ENCODE assay signal across 21 cellular contexts in genomic region chr3:59862686-59863085, GRCh38.
DNase-seq lines count a peak whose midpoint lies in the region; ATAC-seq, FAIRE-seq and TF ChIP-seq lines count a peak whose summit lies in the region.
"Had no signal": no experiment of that assay in that cellular context is flagged by ENCODE, and none has a peak within 500 bp of the region (broad histone marks: within the 10 kb centered on the region; RNA-seq: fewer than 3 reads in every experiment).

No MANE protein-coding gene starts in this region.

- H3K36me3 ChIP-seq in K562 (ENCODE audit: control insufficient read depth, insufficient read depth, low read length) (no peaks in the 10 kb centered on the region), mesodermal cell (ENCODE audit: control insufficient read depth, insufficient read depth, low read length) (no peaks in the 10 kb centered on the region), prostate gland (no peaks in the 10 kb centered on the region), body of pancreas (replicated peaks in 1 of 2; ENCODE audit: insufficient read depth in 1 of 2, low read depth in 2 of 2) (no peaks in the 10 kb centered on the region)
- H3K36me3 ChIP-seq: ascending aorta, esophagus muscularis mucosa, MG63, vagina, WERI-Rb-1 had no signal

- POLR2A ChIA-PET in K562 (lab: Yijun Ruan, JAX) = no interaction called here

- TF ChIP-seq EP300 in K562 (IDR thresholded peaks at IDR 0.05; ENCODE audit: low read length) = peak; percentile 28; the same call in 1 of the 2 replicates

- intact Hi-C loops in K562 (cut with micrococcal nuclease) (no loop called here), prostate gland (cut with DNase I) (no loop called here), body of pancreas (cut with DNase I) (loop anchor here (10.0 kb wide), 1 partner anchor 638 kb away; no protein-coding TSS in a partner anchor)

- H3K4me3 ChIP-seq in K562 (no peak overlapping the region), mesodermal cell (ENCODE audit: extremely low read depth, insufficient read depth, low read length, poor library complexity, severe bottlenecking) (no peak overlapping the region), prostate gland (no peak overlapping the region), body of pancreas (no peak overlapping the region)
- H3K4me3 ChIP-seq: ascending aorta, dorsolateral prefrontal cortex, esophagus muscularis mucosa, MG63, PC-9, vagina had no signal

- TF ChIP-seq POLR2A in K562 (conservative IDR thresholded peaks at IDR 0.05) (no peak), prostate gland (IDR thresholded peaks at IDR 0.05) (no peak), body of pancreas (IDR thresholded peaks at IDR 0.05) (no peak)

- in situ Hi-C loops in K562 (cut with MboI) = loop anchor here (25.0 kb wide), 1 partner anchor 275 kb away; no protein-coding TSS in a partner anchor

- H3K9me3 ChIP-seq in K562 (replicated peaks; ENCODE audit: control insufficient read depth, insufficient read depth, low read depth, low read length) (no peaks in the 10 kb centered on the region), mesodermal cell (ENCODE audit: control insufficient read depth, low read length) (peaks cover 3% of the 10 kb centered on the region), prostate gland (no peaks in the 10 kb centered on the region), body of pancreas (no peaks in the 10 kb centered on the region)
- H3K9me3 ChIP-seq: ascending aorta, esophagus muscularis mucosa, MG63, vagina had no signal

- TF ChIP-seq CTCF in K562 (IDR thresholded peaks at IDR 0.05 in 2 of 3, conservative IDR thresholded peaks at IDR 0.05 in 1 of 3; ENCODE audit: insufficient read depth in 2 of 3, low read depth in 1 of 3, low read length in 3 of 3) (no peak), prostate gland (IDR thresholded peaks at IDR 0.05) (no peak), body of pancreas (IDR thresholded peaks at IDR 0.05) (no peak)

- TF ChIP-seq RAD21 in K562 (CRISPR knock-in tag; conservative IDR thresholded peaks at IDR 0.05 in 1 of 2, IDR thresholded peaks at IDR 0.05 in 1 of 2) = no peak

- no peak overlapping the region for H2AFZ ChIP-seq in K562 (ENCODE audit: low read depth, low read length)
- H2AFZ ChIP-seq: PC-9 had no signal

- no peaks in the 10 kb centered on the region for H4K20me1 ChIP-seq in K562 (replicated peaks; ENCODE audit: control insufficient read depth, insufficient read depth, low read length)

- WGBS in K562 (ENCODE audit: insufficient coverage, low coverage, missing lambda C conversion rate) = 17% methylated on average over 3 of the region's 6 CpGs
- 85 to 100% methylated on average over 1 to 3 of the region's 6 CpGs for WGBS in mesodermal cell (ENCODE audit: insufficient coverage in 2 of 2), 2 experiments
- WGBS in prostate gland = 88% methylated on average over 6 of the region's 6 CpGs
- WGBS in body of pancreas, 2 donors = 79 to 84% methylated on average over 6 of the region's 6 CpGs

- no TSS peak for BruUV-seq in K562 (replicated peaks; lab: Mats Ljungman, UMichigan)

- H3K9me1 ChIP-seq in K562 (ENCODE audit: control insufficient read depth, insufficient read depth, low read length) = no peaks in the 10 kb centered on the region

- no peaks in the 10 kb centered on the region for H3K27me3 ChIP-seq in K562 (ENCODE audit: control insufficient read depth in 2 of 2, insufficient read depth in 2 of 2, low read length in 2 of 2)
- no peaks in the 10 kb centered on the region for H3K27me3 ChIP-seq in prostate gland (replicated peaks; ENCODE audit: insufficient read depth)
- H3K27me3 ChIP-seq in body of pancreas = no peaks in the 10 kb centered on the region
- H3K27me3 ChIP-seq: ascending aorta, dorsolateral prefrontal cortex, esophagus muscularis mucosa, MG63, vagina had no signal

- H3K27ac ChIP-seq in K562 (ENCODE audit: extremely low read depth, low read depth, low read length) (peak overlapping the region; percentile 51; the same call in 1 of the 3 replicates), mesodermal cell (ENCODE audit: low read depth, low read length, severe bottlenecking) (peak overlapping the region; percentile 8), prostate gland (no peak overlapping the region), body of pancreas (no peak overlapping the region)
- H3K27ac ChIP-seq: ascending aorta, dorsolateral prefrontal cortex, esophagus muscularis mucosa, PC-9, vagina, WERI-Rb-1 had no signal

- CTCF ChIA-PET in K562 (lab: Yijun Ruan, JAX; ENCODE audit: low intra/inter-chr PET ratio) = no interaction called here

- ATAC-seq in K562 (no peak), body of pancreas (no peak)
- ATAC-seq: left colon had no signal

- H3K79me2 ChIP-seq in K562 (ENCODE audit: control insufficient read depth, insufficient read depth, low read length) = no peaks in the 10 kb centered on the region

- FAIRE-seq in K562 (lab: Jason Lieb, UNC) = no peak

- H3K9ac ChIP-seq in K562 (ENCODE audit: insufficient read depth in 1 of 2, low read depth in 2 of 2, low read length in 2 of 2) = no peak overlapping the region

- no peaks in the 10 kb centered on the region for H3K4me1 ChIP-seq in K562 (replicated peaks in 1 of 2; ENCODE audit: control insufficient read depth in 2 of 2, insufficient read depth in 2 of 2, low read length in 2 of 2)
- H3K4me1 ChIP-seq in mesodermal cell (ENCODE audit: control insufficient read depth, insufficient read depth, low read length, poor library complexity, severe bottlenecking) = no peaks in the 10 kb centered on the region
- no peaks in the 10 kb centered on the region for H3K4me1 ChIP-seq in prostate gland (replicated peaks)
- H3K4me1 ChIP-seq in body of pancreas = no peaks in the 10 kb centered on the region
- H3K4me1 ChIP-seq: ascending aorta, vagina had no signal

- peak; percentile 75 for DNase-seq in EH (ENCODE audit: low read depth)
- DNase-seq in LHCN-M2 (ENCODE audit: low read depth) = peak; percentile 61
- peak in 3 of 4 experiments; percentile 2 to 32 (median 30) for DNase-seq in K562 (ENCODE audit: extremely low read depth in 1 of 4, low spot score in 3 of 4)
- DNase-seq in NCI-H2107 (lab: John Stamatoyannopoulos, UW) = no peak
- no peak for DNase-seq in prostate gland (ENCODE audit: low spot score)
- DNase-seq in body of pancreas = no peak
- DNase-seq in anterior cingulate cortex (lab: John Stamatoyannopoulos, UW) = no peak
- DNase-seq: activated effector memory CD4-positive, alpha-beta T cell treated with anti-CD3 and anti-CD28 coated beads, Interleukin-2, amount 50 U/mL, for 16 hours; AML-193; dorsolateral prefrontal cortex; hippocampal formation; left colon; MG63; NCI-H2029; NCI-H526 treated with DMSO at 0.1 percent for 48 hours; WERI-Rb-1 had no signal

- H3K4me2 ChIP-seq in K562 (ENCODE audit: insufficient read depth, low read length) = no peak overlapping the region
- H3K4me2 ChIP-seq: PC-9 had no signal

TF ChIP-seq in K562, 482 proteins besides CTCF, POLR2A, EP300 and RAD21 (continues in another document):
- TF ChIP-seq TOE1 (IDR thresholded peaks at IDR 0.05; ENCODE audit: borderline replicate concordance) (no peak), TOE1 (CRISPR knock-in tag; IDR thresholded peaks at IDR 0.05; ENCODE audit: borderline replicate concordance, low read depth) (no peak), RNF219 (CRISPR knock-in tag; IDR thresholded peaks at IDR 0.05) (no peak), CC2D1A (IDR thresholded peaks at IDR 0.05) (no peak), REST (CRISPR knock-in tag; IDR thresholded peaks at IDR 0.05; ENCODE audit: low read depth) (no peak), ZNF274 (IDR thresholded peaks at IDR 0.05; ENCODE audit: borderline replicate concordance, low read depth, low read length) (no peak), ZBTB1 (CRISPR knock-in tag; IDR thresholded peaks at IDR 0.05; ENCODE audit: borderline replicate concordance, low read depth) (no peak)

Comparison
In these comparisons a context has a peak if more than half of its experiments do, and no peak if none do; other contexts are left out.
1. DNase-seq: peak in EH (single experiment), LHCN-M2 (single experiment) and K562 (3 of 4); none in NCI-H2107 (single experiment), prostate gland (single experiment), body of pancreas (0 of 4) and anterior cingulate cortex (0 of 58).
2. H3K27ac ChIP-seq: peak in K562 (single experiment) and mesodermal cell (single experiment); none in prostate gland (0 of 2) and body of pancreas (0 of 4).